In genomic region chr9:134136997-134137302, GRCh38 we compare ENCODE assay signal across 8 cellular contexts. TPM values are rescaled to one million over a fixed set of nuclear protein-coding genes. Genes with fewer than 3 reads are reported as not detected.
DNase-seq lines count a peak whose midpoint lies in the region; ATAC-seq, FAIRE-seq and TF ChIP-seq lines count a peak whose summit lies in the region.

No MANE protein-coding gene starts in this region.

- H3K27ac ChIP-seq in heart left ventricle (peak overlapping the region in 3 of 12 donors; percentile 55 to 72 (median 63)), lower lobe of right lung (peak overlapping the region; percentile 49), upper lobe of left lung (peak overlapping the region in 3 of 4 donors; percentile 18 to 97 (median 78))

- DNase-seq in heart left ventricle (no peak), Right ventricle myocardium superior (no peak), astrocyte of the cerebellum (ENCODE audit: low read depth) (no peak), lower lobe of right lung (no peak), upper lobe of left lung (no peak), NK-92 (lab: John Stamatoyannopoulos, UW; ENCODE audit: unreplicated experiment) (no peak), NCI-H1694 (lab: John Stamatoyannopoulos, UW) (no peak), RCC 7860 (ENCODE audit: low spot score) (no peak)

- H3K9me3 ChIP-seq in heart left ventricle (no peaks in the 10 kb centered on the region), lower lobe of right lung (no peaks in the 10 kb centered on the region), upper lobe of left lung (no peaks in the 10 kb centered on the region)

- H3K4me1 ChIP-seq in heart left ventricle (peaks cover 0 to 42% (median 34%) of the 10 kb centered on the region in 12 donors), lower lobe of right lung (peaks cover 47% of the 10 kb centered on the region), upper lobe of left lung (peaks cover 31 to 50% (median 35%) of the 10 kb centered on the region in 4 donors)

- WGBS in heart left ventricle, 4 donors: 48 to 71% (median 52%) methylated on average over 5 to 7 of the region's 7 CpGs
- WGBS in upper lobe of left lung, 2 donors: 61 to 71% methylated on average over 5 to 7 of the region's 7 CpGs

- H3K27me3 ChIP-seq in heart left ventricle: no peaks in the 10 kb centered on the region
- H3K27me3 ChIP-seq in lower lobe of right lung (ENCODE audit: low read depth): no peaks in the 10 kb centered on the region
- no peaks in the 10 kb centered on the region for H3K27me3 ChIP-seq in upper lobe of left lung

- in situ Hi-C loops in astrocyte of the cerebellum (cut with HindIII; ENCODE audit: low sequenced_read_pairs): loop anchor here (5.0 kb wide), 1 partner anchor 45 kb away; no protein-coding TSS in a partner anchor

- ATAC-seq in heart left ventricle (no peak), Right ventricle myocardium superior (ENCODE audit: poor library complexity) (no peak), lower lobe of right lung (no peak), upper lobe of left lung (ENCODE audit: low FRiP score in 2 of 2) (no peak)

- TF ChIP-seq POLR2A in heart left ventricle (IDR thresholded peaks at IDR 0.05): no peak
- TF ChIP-seq POLR2A in upper lobe of left lung (IDR thresholded peaks at IDR 0.05): no peak

- TF ChIP-seq CTCF in heart left ventricle (IDR thresholded peaks at IDR 0.05) (no peak), astrocyte of the cerebellum (IDR thresholded peaks at IDR 0.05; ENCODE audit: low read depth, low read length, missing control alignments) (no peak), lower lobe of right lung (IDR thresholded peaks at IDR 0.05) (no peak), upper lobe of left lung (IDR thresholded peaks at IDR 0.05) (no peak)

- TF ChIP-seq EP300 in upper lobe of left lung (IDR thresholded peaks at IDR 0.05): no peak

- FAIRE-seq in RCC 7860 (lab: Jason Lieb, UNC): no peak

- H3K4me3 ChIP-seq in heart left ventricle (peak overlapping the region; percentile 77 to 97 (median 85)), astrocyte of the cerebellum (ENCODE audit: low read depth, low read length) (peak overlapping the region; percentile 91), lower lobe of right lung (peak overlapping the region; percentile 98), upper lobe of left lung (peak overlapping the region; percentile 70 to 100 (median 82))

- H3K36me3 ChIP-seq in heart left ventricle (peaks cover 0 to 24% (median 23%) of the 10 kb centered on the region in 9 donors), lower lobe of right lung (peaks cover 23% of the 10 kb centered on the region), upper lobe of left lung (peaks cover 7 to 24% (median 21%) of the 10 kb centered on the region in 4 donors)

- intact Hi-C loops in heart left ventricle (cut with DNase I): loop anchor here in 3 of 10 donors (5.0 to 10.0 kb wide), 3 partner anchors 62 to 72 kb away; partner anchors contain the start of gene BRD3 (in 2 of the 3)
- intact Hi-C loops in Right ventricle myocardium superior (cut with DNase I): no loop called here
- intact Hi-C loops in lower lobe of right lung (cut with DNase I): no loop called here

RNA-seq across cellular contexts. Expression of gene WDR5, which starts 1.1 kb away (rescaled TPM):
- total RNA-seq in heart left ventricle (10 to 100 TPM; 13.1 to 23.8 (median 17.2) TPM), Right ventricle myocardium superior (17.5 TPM), lower lobe of right lung (22.6 TPM), upper lobe of left lung (10 to 100 TPM; 23.3 to 48.2 (median 27.3) TPM)
- 10 to 100 TPM; 12.9 to 24.7 TPM for polyA plus RNA-seq in heart left ventricle

RNA-seq across cellular contexts. Expression of gene RNU6ATAC, which starts 27.4 kb away (rescaled TPM):
- 100 to 1,000 TPM in 1 of 9 donors, 10 to 100 TPM in 5, not detected in 3; 17.3 to 178 (median 80.1) TPM for total RNA-seq in heart left ventricle
- not detected for polyA plus RNA-seq in heart left ventricle
- 351 TPM for total RNA-seq in Right ventricle myocardium superior
- total RNA-seq in lower lobe of right lung: 248 TPM
- total RNA-seq in upper lobe of left lung: 100 to 1,000 TPM in 1 of 6 donors, 10 to 100 TPM in 1, not detected in 4; 70.7 to 223 TPM
